ENCODE assay signal across 1 cellular context in genomic region chr2:74917702-74918619, GRCh38.
A peak's percentile ranks its signal among the peaks of the same experiment; 100 is the strongest.
TF ChIP-seq lines count a peak whose summit lies in the region.

No MANE protein-coding gene starts in this region.

TF ChIP-seq in HepG2, 621 proteins besides CTCF, POLR2A, EP300 and RAD21 (continued from another document and continues in another):
- TF ChIP-seq ZBTB40 (IDR thresholded peaks at IDR 0.05): no peak
- TF ChIP-seq ZBTB40 (CRISPR knock-in tag; IDR thresholded peaks at IDR 0.05): 0 out of 2 replicates have a peak, but pooled peaks have one; percentile 8
- TF ChIP-seq TBX2 (CRISPR knock-in tag; IDR thresholded peaks at IDR 0.05; ENCODE audit: borderline replicate concordance): peak; percentile 43; the same call in 1 of the 2 replicates
- TF ChIP-seq FIP1L1 (IDR thresholded peaks at IDR 0.05; ENCODE audit: borderline replicate concordance, insufficient read depth, low read depth, low read length): no peak
- TF ChIP-seq KDM6A (CRISPR knock-in tag; IDR thresholded peaks at IDR 0.05; ENCODE audit: low read depth): peak; percentile 45
- no peak for TF ChIP-seq NRL (CRISPR knock-in tag; IDR thresholded peaks at IDR 0.05; ENCODE audit: borderline replicate concordance)
- no peak for TF ChIP-seq SIX4 (CRISPR knock-in tag; IDR thresholded peaks at IDR 0.05)
- 0 out of 2 replicates have a peak, but pooled peaks have one; percentile 37 for TF ChIP-seq ELF1 (CRISPR knock-in tag; IDR thresholded peaks at IDR 0.05)
- TF ChIP-seq ZMYM4 (CRISPR knock-in tag; IDR thresholded peaks at IDR 0.05): peak; percentile 36; the same call in 1 of the 2 replicates
- 0 out of 2 replicates have a peak, but pooled peaks have one; percentile 41 for TF ChIP-seq DNMT3B (CRISPR knock-in tag; conservative IDR thresholded peaks at IDR 0.05)
- TF ChIP-seq FOSL1 (CRISPR knock-in tag; IDR thresholded peaks at IDR 0.05; ENCODE audit: borderline replicate concordance): peak; percentile 20; the same call in 1 of the 2 replicates
- TF ChIP-seq ZNF207 (IDR thresholded peaks at IDR 0.05; ENCODE audit: borderline replicate concordance): no peak
- peak; percentile 68; the same call in 1 of the 2 replicates for TF ChIP-seq CEBPG (CRISPR knock-in tag; IDR thresholded peaks at IDR 0.05)
- TF ChIP-seq ZNF580 (CRISPR knock-in tag; IDR thresholded peaks at IDR 0.05; ENCODE audit: borderline replicate concordance, low read depth): peak; percentile 28; the same call in 1 of the 2 replicates
- TF ChIP-seq HOMEZ (CRISPR knock-in tag; IDR thresholded peaks at IDR 0.05; ENCODE audit: low read depth): peak; percentile 89
- TF ChIP-seq BCL6 (CRISPR knock-in tag; IDR thresholded peaks at IDR 0.05): peak; percentile 55; the same call in 1 of the 2 replicates
- peak; percentile 98 for TF ChIP-seq MLX (CRISPR knock-in tag; IDR thresholded peaks at IDR 0.05)
- TF ChIP-seq SOX5 (CRISPR knock-in tag; IDR thresholded peaks at IDR 0.05; ENCODE audit: borderline replicate concordance): peak; percentile 96
- TF ChIP-seq FOXO4 (CRISPR knock-in tag; conservative IDR thresholded peaks at IDR 0.05): no peak
- TF ChIP-seq E2F1 (CRISPR knock-in tag; IDR thresholded peaks at IDR 0.05): no peak
- TF ChIP-seq ZBTB38 (CRISPR knock-in tag; IDR thresholded peaks at IDR 0.05): peak; percentile 99
- TF ChIP-seq NCOR1 (IDR thresholded peaks at IDR 0.05; ENCODE audit: borderline replicate concordance, low read length): peak; percentile 45; the same call in 1 of the 2 replicates
- 0 out of 2 replicates have a peak, but pooled peaks have one; percentile 38 for TF ChIP-seq MXD1 (CRISPR knock-in tag; IDR thresholded peaks at IDR 0.05)
- peak; percentile 88; the same call in 1 of the 2 replicates for TF ChIP-seq MBD4 (IDR thresholded peaks at IDR 0.05; ENCODE audit: borderline replicate concordance, low read length)
- TF ChIP-seq CENPT (CRISPR knock-in tag; IDR thresholded peaks at IDR 0.05; ENCODE audit: low read depth): no peak
- no peak; the same call in 1 of the 2 replicates for TF ChIP-seq GTF2F1 (IDR thresholded peaks at IDR 0.05; ENCODE audit: low read length)
- TF ChIP-seq ZNF567 (CRISPR knock-in tag; IDR thresholded peaks at IDR 0.05; ENCODE audit: borderline replicate concordance): no peak
- TF ChIP-seq TBL1XR1 (IDR thresholded peaks at IDR 0.05; ENCODE audit: borderline replicate concordance, low read length, partially characterized antibody): peak; percentile 21
- TF ChIP-seq MEIS1 (CRISPR knock-in tag; IDR thresholded peaks at IDR 0.05; ENCODE audit: borderline replicate concordance): no peak
- no peak for TF ChIP-seq PREB (CRISPR knock-in tag; IDR thresholded peaks at IDR 0.05)
- no peak for TF ChIP-seq ZNF549 (CRISPR knock-in tag; IDR thresholded peaks at IDR 0.05)
- peak; percentile 69 for TF ChIP-seq PPARG (CRISPR knock-in tag; conservative IDR thresholded peaks at IDR 0.05)
- peak; percentile 74 for TF ChIP-seq JARID2 (CRISPR knock-in tag; IDR thresholded peaks at IDR 0.05; ENCODE audit: insufficient replicate concordance)
- no peak for TF ChIP-seq ARID2 (CRISPR knock-in tag; IDR thresholded peaks at IDR 0.05; ENCODE audit: borderline replicate concordance)
- TF ChIP-seq IRF2 (CRISPR knock-in tag; IDR thresholded peaks at IDR 0.05): peak; percentile 49; the same call in 1 of the 2 replicates
- peak; percentile 48 for TF ChIP-seq MED8 (CRISPR knock-in tag; IDR thresholded peaks at IDR 0.05; ENCODE audit: insufficient replicate concordance)
- TF ChIP-seq KDM1A (CRISPR knock-in tag; IDR thresholded peaks at IDR 0.05): no peak
- TF ChIP-seq ZNF776 (CRISPR knock-in tag; IDR thresholded peaks at IDR 0.05): peak; percentile 48; the same call in 1 of the 2 replicates
- peak; percentile 80; the same call in 1 of the 2 replicates for TF ChIP-seq TGIF2 (CRISPR knock-in tag; IDR thresholded peaks at IDR 0.05)
- peak; percentile 67; the same call in 1 of the 2 replicates for TF ChIP-seq JUND (CRISPR knock-in tag; IDR thresholded peaks at IDR 0.05)
- TF ChIP-seq ZNF292 (CRISPR knock-in tag; IDR thresholded peaks at IDR 0.05; ENCODE audit: borderline replicate concordance, low read depth): peak; percentile 63; the same call in 1 of the 2 replicates
- peak; percentile 26; the same call in 1 of the 2 replicates for TF ChIP-seq MXD4 (CRISPR knock-in tag; IDR thresholded peaks at IDR 0.05)
- TF ChIP-seq ZNF710 (CRISPR knock-in tag; IDR thresholded peaks at IDR 0.05; ENCODE audit: borderline replicate concordance): 0 out of 2 replicates have a peak, but pooled peaks have one; percentile 53
- 0 out of 2 replicates have a peak, but pooled peaks have one; percentile 36 for TF ChIP-seq KLF11 (CRISPR knock-in tag; IDR thresholded peaks at IDR 0.05)
- 0 out of 2 replicates have a peak, but pooled peaks have one; percentile 80 for TF ChIP-seq ZNF431 (CRISPR knock-in tag; IDR thresholded peaks at IDR 0.05; ENCODE audit: borderline replicate concordance, low read depth)
- peak; percentile 67; the same call in 1 of the 2 replicates for TF ChIP-seq SP5 (CRISPR knock-in tag; IDR thresholded peaks at IDR 0.05; ENCODE audit: borderline replicate concordance, low read depth)
